ENCODE assay signal across 1 cellular context in the genomic region with DNA sequence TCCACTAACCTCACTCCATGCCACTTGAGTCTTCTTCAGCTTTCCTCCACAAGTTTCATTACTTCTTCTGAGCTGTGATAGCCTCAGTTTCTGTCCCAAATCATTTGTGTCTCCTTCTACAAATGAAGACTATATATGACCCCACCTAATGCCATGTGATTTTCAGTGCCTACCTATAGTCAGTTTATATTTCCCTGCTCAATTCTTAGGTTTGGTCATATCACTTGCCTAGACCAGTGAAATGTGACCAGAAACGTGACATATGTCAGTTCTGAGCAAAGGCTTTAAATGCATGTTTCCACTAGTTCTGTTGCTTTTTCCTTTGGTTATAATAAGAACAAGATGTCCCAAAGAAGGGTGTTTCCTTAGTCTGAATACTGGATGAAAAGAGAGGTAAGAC.
TF ChIP-seq lines count a peak whose summit lies in the region.

No MANE protein-coding gene starts in this region.

TF ChIP-seq in WTC11, 78 proteins besides CTCF, POLR2A, EP300 and RAD21 (continued from another document):
- no peak for TF ChIP-seq ZBTB43 (CRISPR knock-in tag; IDR thresholded peaks at IDR 0.05)
- TF ChIP-seq, protein P1, sequence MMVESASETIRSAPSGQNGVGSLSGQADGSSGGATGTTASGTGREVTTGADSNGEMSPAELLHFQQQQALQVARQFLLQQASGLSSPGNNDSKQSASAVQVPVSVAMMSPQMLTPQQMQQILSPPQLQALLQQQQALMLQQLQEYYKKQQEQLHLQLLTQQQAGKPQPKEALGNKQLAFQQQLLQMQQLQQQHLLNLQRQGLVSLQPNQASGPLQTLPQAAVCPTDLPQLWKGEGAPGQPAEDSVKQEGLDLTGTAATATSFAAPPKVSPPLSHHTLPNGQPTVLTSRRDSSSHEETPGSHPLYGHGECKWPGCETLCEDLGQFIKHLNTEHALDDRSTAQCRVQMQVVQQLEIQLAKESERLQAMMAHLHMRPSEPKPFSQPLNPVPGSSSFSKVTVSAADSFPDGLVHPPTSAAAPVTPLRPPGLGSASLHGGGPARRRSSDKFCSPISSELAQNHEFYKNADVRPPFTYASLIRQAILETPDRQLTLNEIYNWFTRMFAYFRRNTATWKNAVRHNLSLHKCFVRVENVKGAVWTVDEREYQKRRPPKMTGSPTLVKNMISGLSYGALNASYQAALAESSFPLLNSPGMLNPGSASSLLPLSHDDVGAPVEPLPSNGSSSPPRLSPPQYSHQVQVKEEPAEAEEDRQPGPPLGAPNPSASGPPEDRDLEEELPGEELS (CRISPR knock-in tag; IDR thresholded peaks at IDR 0.05), result no peak
- TF ChIP-seq, protein P2, sequence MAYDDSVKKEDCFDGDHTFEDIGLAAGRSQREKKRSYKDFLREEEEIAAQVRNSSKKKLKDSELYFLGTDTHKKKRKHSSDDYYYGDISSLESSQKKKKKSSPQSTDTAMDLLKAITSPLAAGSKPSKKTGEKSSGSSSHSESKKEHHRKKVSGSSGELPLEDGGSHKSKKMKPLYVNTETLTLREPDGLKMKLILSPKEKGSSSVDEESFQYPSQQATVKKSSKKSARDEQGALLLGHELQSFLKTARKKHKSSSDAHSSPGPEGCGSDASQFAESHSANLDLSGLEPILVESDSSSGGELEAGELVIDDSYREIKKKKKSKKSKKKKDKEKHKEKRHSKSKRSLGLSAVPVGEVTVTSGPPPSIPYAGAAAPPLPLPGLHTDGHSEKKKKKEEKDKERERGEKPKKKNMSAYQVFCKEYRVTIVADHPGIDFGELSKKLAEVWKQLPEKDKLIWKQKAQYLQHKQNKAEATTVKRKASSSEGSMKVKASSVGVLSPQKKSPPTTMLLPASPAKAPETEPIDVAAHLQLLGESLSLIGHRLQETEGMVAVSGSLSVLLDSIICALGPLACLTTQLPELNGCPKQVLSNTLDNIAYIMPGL (CRISPR knock-in tag; IDR thresholded peaks at IDR 0.05), result no peak
- TF ChIP-seq, protein P3, sequence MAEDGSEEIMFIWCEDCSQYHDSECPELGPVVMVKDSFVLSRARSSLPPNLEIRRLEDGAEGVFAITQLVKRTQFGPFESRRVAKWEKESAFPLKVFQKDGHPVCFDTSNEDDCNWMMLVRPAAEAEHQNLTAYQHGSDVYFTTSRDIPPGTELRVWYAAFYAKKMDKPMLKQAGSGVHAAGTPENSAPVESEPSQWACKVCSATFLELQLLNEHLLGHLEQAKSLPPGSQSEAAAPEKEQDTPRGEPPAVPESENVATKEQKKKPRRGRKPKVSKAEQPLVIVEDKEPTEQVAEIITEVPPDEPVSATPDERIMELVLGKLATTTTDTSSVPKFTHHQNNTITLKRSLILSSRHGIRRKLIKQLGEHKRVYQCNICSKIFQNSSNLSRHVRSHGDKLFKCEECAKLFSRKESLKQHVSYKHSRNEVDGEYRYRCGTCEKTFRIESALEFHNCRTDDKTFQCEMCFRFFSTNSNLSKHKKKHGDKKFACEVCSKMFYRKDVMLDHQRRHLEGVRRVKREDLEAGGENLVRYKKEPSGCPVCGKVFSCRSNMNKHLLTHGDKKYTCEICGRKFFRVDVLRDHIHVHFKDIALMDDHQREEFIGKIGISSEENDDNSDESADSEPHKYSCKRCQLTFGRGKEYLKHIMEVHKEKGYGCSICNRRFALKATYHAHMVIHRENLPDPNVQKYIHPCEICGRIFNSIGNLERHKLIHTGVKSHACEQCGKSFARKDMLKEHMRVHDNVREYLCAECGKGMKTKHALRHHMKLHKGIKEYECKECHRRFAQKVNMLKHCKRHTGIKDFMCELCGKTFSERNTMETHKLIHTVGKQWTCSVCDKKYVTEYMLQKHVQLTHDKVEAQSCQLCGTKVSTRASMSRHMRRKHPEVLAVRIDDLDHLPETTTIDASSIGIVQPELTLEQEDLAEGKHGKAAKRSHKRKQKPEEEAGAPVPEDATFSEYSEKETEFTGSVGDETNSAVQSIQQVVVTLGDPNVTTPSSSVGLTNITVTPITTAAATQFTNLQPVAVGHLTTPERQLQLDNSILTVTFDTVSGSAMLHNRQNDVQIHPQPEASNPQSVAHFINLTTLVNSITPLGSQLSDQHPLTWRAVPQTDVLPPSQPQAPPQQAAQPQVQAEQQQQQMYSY (CRISPR knock-in tag; IDR thresholded peaks at IDR 0.05), result no peak
- TF ChIP-seq CREB1 (CRISPR knock-in tag; IDR thresholded peaks at IDR 0.05), result no peak
- no peak for TF ChIP-seq IRF2 (CRISPR knock-in tag; IDR thresholded peaks at IDR 0.05; ENCODE audit: borderline replicate concordance, low read depth)
- TF ChIP-seq ZNF423 (CRISPR knock-in tag; IDR thresholded peaks at IDR 0.05), result no peak
- TF ChIP-seq GRHL2 (CRISPR knock-in tag; IDR thresholded peaks at IDR 0.05; ENCODE audit: insufficient replicate concordance, severe bottlenecking), result no peak
- TF ChIP-seq, protein P4, sequence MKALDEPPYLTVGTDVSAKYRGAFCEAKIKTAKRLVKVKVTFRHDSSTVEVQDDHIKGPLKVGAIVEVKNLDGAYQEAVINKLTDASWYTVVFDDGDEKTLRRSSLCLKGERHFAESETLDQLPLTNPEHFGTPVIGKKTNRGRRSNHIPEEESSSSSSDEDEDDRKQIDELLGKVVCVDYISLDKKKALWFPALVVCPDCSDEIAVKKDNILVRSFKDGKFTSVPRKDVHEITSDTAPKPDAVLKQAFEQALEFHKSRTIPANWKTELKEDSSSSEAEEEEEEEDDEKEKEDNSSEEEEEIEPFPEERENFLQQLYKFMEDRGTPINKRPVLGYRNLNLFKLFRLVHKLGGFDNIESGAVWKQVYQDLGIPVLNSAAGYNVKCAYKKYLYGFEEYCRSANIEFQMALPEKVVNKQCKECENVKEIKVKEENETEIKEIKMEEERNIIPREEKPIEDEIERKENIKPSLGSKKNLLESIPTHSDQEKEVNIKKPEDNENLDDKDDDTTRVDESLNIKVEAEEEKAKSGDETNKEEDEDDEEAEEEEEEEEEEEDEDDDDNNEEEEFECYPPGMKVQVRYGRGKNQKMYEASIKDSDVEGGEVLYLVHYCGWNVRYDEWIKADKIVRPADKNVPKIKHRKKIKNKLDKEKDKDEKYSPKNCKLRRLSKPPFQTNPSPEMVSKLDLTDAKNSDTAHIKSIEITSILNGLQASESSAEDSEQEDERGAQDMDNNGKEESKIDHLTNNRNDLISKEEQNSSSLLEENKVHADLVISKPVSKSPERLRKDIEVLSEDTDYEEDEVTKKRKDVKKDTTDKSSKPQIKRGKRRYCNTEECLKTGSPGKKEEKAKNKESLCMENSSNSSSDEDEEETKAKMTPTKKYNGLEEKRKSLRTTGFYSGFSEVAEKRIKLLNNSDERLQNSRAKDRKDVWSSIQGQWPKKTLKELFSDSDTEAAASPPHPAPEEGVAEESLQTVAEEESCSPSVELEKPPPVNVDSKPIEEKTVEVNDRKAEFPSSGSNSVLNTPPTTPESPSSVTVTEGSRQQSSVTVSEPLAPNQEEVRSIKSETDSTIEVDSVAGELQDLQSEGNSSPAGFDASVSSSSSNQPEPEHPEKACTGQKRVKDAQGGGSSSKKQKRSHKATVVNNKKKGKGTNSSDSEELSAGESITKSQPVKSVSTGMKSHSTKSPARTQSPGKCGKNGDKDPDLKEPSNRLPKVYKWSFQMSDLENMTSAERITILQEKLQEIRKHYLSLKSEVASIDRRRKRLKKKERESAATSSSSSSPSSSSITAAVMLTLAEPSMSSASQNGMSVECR (CRISPR knock-in tag; IDR thresholded peaks at IDR 0.05; ENCODE audit: borderline replicate concordance), result no peak
- TF ChIP-seq PRRX2 (CRISPR knock-in tag; IDR thresholded peaks at IDR 0.05), result no peak
- TF ChIP-seq GABPB1 (CRISPR knock-in tag; IDR thresholded peaks at IDR 0.05), result no peak
- TF ChIP-seq E2F4 (CRISPR knock-in tag; IDR thresholded peaks at IDR 0.05; ENCODE audit: borderline replicate concordance, low read depth), result no peak
TF ChIP-seq in WTC11: peak in this region for 0.
